8 cellular contexts compared by ENCODE assay signal in the genomic region with DNA sequence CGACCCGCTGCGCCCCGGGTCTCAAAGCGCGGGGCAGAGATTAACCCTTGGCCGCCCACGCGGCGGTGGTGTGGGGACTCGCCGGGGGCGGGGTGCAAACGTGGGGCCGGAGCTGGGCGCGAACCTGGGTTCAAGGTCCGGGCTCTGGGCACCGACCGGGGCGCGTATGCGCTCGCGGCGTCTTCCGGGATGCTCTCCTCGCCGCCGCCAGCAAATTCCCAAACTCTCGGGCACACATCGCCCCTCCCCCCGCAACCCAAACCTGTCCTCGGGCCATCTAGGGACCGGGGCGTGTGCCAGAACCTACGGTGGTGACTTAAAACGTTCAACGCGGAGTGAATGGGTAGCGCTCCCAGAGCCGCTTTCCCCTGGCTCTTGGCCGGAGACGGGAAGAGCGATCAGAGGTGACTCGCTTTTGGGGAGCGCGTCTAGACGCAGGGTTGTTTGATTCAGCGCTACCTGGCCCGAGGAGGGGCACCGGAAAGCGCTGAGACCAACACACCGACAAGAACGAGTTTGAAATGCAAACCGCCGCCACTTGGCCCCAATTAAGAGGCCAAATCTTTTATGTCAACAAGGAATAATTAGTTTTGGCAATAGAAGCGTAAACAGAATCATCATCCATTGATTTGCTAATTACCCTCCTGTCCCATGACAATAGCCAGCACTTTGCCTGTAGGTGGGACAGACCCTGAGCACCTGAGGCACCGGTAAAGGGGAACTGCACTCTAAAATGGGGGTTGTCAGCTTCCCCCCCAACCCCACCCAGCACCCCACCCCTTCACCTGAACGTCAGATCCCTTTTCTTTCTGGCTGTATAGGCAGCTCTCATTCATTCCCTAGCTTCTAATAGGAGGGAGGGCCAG. TPM values are rescaled to one million over a fixed set of nuclear protein-coding genes. Genes with fewer than 3 reads are reported as not detected.
DNase-seq lines count a peak whose midpoint lies in the region; ATAC-seq and TF ChIP-seq lines count a peak whose summit lies in the region.

No MANE protein-coding gene starts in this region.

- H3K27ac Mint-ChIP-seq in effector memory CD8-positive, alpha-beta T cell: no peak overlapping the region

- 17 to 24% methylated on average over 35 to 46 of the region's 60 CpGs for WGBS in GM23248 (ENCODE audit: low coverage in 1 of 2, low lambda C conversion rate in 2 of 2, missing lambda C conversion rate in 2 of 2), 2 experiments

- no peaks in the 10 kb centered on the region for H3K9me3 Mint-ChIP-seq in effector memory CD8-positive, alpha-beta T cell

- no peaks in the 10 kb centered on the region for H4K20me1 ChIP-seq in GM23248 (ENCODE audit: insufficient read depth)

- peaks cover 27 to 54% of the 10 kb centered on the region in 2 donors for H3K27me3 Mint-ChIP-seq in effector memory CD8-positive, alpha-beta T cell

- H3K4me3 Mint-ChIP-seq in effector memory CD8-positive, alpha-beta T cell: peak overlapping the region; percentile 70 to 76

- peak; percentile 15 for ATAC-seq in effector memory CD8-positive, alpha-beta T cell (replicated peaks)
- ATAC-seq in HG02970 (IDR thresholded peaks at IDR 0.05; ENCODE audit: low FRiP score, unreplicated experiment): no peak

- peak overlapping the region; percentile 72 for H3K4me2 ChIP-seq in GM23248 (ENCODE audit: unreplicated experiment)

- H2AFZ ChIP-seq in GM23248: peak overlapping the region; percentile 75

- H3K27ac ChIP-seq in GM23248 (no peak overlapping the region), mucosa of rectum (ENCODE audit: low read depth in 2 of 2, low read length in 2 of 2) (no peak overlapping the region)

- in situ Hi-C loops in GM23248 (cut with MboI): loop anchor here (10.0 kb wide), 1 partner anchor 53 kb away; no protein-coding TSS in a partner anchor

- H3K36me3 Mint-ChIP-seq in effector memory CD8-positive, alpha-beta T cell (ENCODE audit: insufficient read depth): no peaks in the 10 kb centered on the region

- H3K9me3 ChIP-seq in GM23248 (ENCODE audit: low read depth) (no peaks in the 10 kb centered on the region), mucosa of rectum (ENCODE audit: control insufficient read depth in 2 of 2, low read length in 2 of 2) (no peaks in the 10 kb centered on the region)

- H3K36me3 ChIP-seq in GM23248 (ENCODE audit: low read depth) (no peaks in the 10 kb centered on the region), mucosa of rectum (ENCODE audit: control insufficient read depth in 2 of 2, insufficient read depth in 2 of 2, low read length in 2 of 2) (no peaks in the 10 kb centered on the region)

- no peaks in the 10 kb centered on the region for H3K9me2 ChIP-seq in GM23248 (ENCODE audit: insufficient read depth)

- TF ChIP-seq POLR2A in Raji (IDR thresholded peaks at IDR 0.05; ENCODE audit: insufficient read depth, low read depth, low read length): 0 out of 2 replicates have a peak, but pooled peaks have one; percentile 11

- peaks cover 5 to 17% of the 10 kb centered on the region in 2 donors for H3K4me1 Mint-ChIP-seq in effector memory CD8-positive, alpha-beta T cell (ENCODE audit: low read depth in 2 of 2)

- H3K27me3 ChIP-seq in GM23248 (replicated peaks; ENCODE audit: insufficient read depth) (no peaks in the 10 kb centered on the region), mucosa of rectum (ENCODE audit: control insufficient read depth in 2 of 2, insufficient read depth in 2 of 2, low read length in 2 of 2) (peaks cover 0 to 9% of the 10 kb centered on the region in 2 donors)

- H3K9ac ChIP-seq in GM23248 (peak overlapping the region; percentile 76), mucosa of rectum (ENCODE audit: low read depth in 1 of 2, low read length in 2 of 2) (peak overlapping the region in 1 of 2 donors; percentile 18)

- no peaks in the 10 kb centered on the region for H3F3A ChIP-seq in GM23248 (ENCODE audit: insufficient read depth)

- peak overlapping the region; percentile 68 for H3K4me3 ChIP-seq in GM23248
- H3K4me3 ChIP-seq in mucosa of rectum (ENCODE audit: low read length in 2 of 2): peak overlapping the region; percentile 28 to 59

- DNase-seq in AG20443 (ENCODE audit: low spot score): peak; percentile 46
- peak; percentile 56 for DNase-seq in GM23248
- DNase-seq in effector memory CD8-positive, alpha-beta T cell: no peak
- no peak for DNase-seq in KG1 (lab: John Stamatoyannopoulos, UW)
- no peak for DNase-seq in Ammon's horn (ENCODE audit: low spot score)

- no peaks in the 10 kb centered on the region for H3K79me2 ChIP-seq in GM23248 (ENCODE audit: insufficient read depth)

- H3K4me1 ChIP-seq in GM23248 (ENCODE audit: insufficient read depth) (no peaks in the 10 kb centered on the region), mucosa of rectum (ENCODE audit: control insufficient read depth in 2 of 2, insufficient read depth in 2 of 2, low read length in 2 of 2) (peaks cover 3 to 6% of the 10 kb centered on the region in 2 donors)

RNA-seq across cellular contexts. Expression of a gene that starts 46.2 kb away (rescaled TPM):
- total RNA-seq in GM23248 (2014; rRNA removed; shearing (Covaris generic)): 1.5 and 3.0 TPM in 2 replicates
- polyA plus RNA-seq in GM23248 (2016; fragmentation: Nextera tagmentation; extraction: Ambion mirVana): 1.7 and 2.1 TPM in 2 replicates

Comparison
In these comparisons a context has a peak if more than half of its experiments do, and no peak if none do; other contexts are left out.
1. DNase-seq: peak in AG20443 (single experiment) and GM23248 (single experiment); none in effector memory CD8-positive, alpha-beta T cell (0 of 3), KG1 (single experiment) and Ammon's horn (single experiment).